In genomic region chr5:165809914-165810313, GRCh38 we compare ENCODE assay signal across 6 cellular contexts.
"Had no signal": no experiment of that assay in that cellular context is flagged by ENCODE, and none has a peak within 500 bp of the region (broad histone marks: within the 10 kb centered on the region; RNA-seq: fewer than 3 reads in every experiment).

No MANE protein-coding gene starts in this region.

- H3K4me3 ChIP-seq: K562 had no signal

- H3K27ac ChIP-seq: HL-60 had no signal

- DNase-seq: IMR-90, KBM-7, KG1 had no signal

- ATAC-seq: HepG2, K562 had no signal
